ENCODE assay signal across 6 cellular contexts in the genomic region with DNA sequence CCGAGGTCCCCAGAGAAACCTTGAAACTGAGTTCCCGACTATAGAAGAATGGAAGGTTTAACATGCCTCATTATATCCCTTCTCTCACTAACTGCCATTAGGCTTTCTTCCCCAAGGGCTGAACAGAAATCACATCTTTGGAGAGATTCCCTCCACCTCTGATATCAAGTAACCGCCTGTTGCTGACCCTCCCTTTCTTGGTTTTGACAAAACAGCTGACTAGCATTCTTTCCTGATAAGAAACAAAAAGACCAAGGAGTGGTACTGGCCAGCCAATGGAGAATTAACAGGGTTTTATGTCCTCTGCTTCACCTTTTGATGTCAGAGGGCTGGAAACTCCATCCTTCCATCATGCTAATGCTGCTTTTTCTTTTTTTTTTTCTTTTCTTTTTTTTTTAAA.
"Had no signal": no experiment of that assay in that cellular context is flagged by ENCODE, and none has a peak within 500 bp of the region (broad histone marks: within the 10 kb centered on the region; RNA-seq: fewer than 3 reads in every experiment).

No MANE protein-coding gene starts in this region.

- H3K4me2 ChIP-seq: GM23338 had no signal

- ATAC-seq: GM23338, HepG2 had no signal

- H3K4me3 ChIP-seq: GM23338 had no signal

- DNase-seq: H9, HCEC 1CT, KG1 had no signal

- H3K27ac ChIP-seq: HL-60 had no signal

- H2AFZ ChIP-seq: GM23338 had no signal
